In the genomic region with DNA sequence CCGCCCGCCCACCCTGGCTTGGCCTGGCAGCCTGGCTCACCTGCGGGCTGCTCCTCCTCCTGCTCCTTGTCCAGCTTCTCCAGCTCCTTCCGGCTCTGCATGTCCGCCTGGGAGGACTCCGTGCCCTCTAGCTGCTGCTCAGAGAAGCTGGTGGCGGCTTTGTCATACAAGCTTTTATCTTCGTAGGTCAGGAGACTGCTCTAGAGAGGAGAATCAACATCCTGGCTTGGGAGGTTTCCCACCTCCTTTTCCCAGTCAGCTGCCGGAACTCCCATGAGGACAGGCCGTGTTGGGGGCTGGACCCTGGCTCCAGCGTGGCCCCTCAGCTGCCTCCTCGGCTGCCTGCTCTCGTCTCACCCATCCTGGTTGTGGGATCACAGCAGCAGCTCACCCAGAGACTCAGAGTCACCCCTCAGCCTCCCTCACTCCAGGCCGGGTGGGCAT, we compare ENCODE assay signal across 27 cellular contexts. TPM values are rescaled to one million over a fixed set of nuclear protein-coding genes. Genes with fewer than 3 reads are reported as not detected.
"Had no signal": no experiment of that assay in that cellular context is flagged by ENCODE, and none has a peak within 500 bp of the region (broad histone marks: within the 10 kb centered on the region; RNA-seq: fewer than 3 reads in every experiment).

No MANE protein-coding gene starts in this region.

- H3K9ac ChIP-seq: parathyroid adenoma had no signal

- H3K4me3 ChIP-seq: esophagus muscularis mucosa, psoas muscle, smooth muscle cell, stomach, thyroid gland, upper lobe of left lung had no signal

- H3K4me2 ChIP-seq: smooth muscle cell had no signal

- H2AFZ ChIP-seq: parathyroid adenoma had no signal

- H3K4me1 Mint-ChIP-seq: neural crest cell; stimulated activated naive B cell treated with anti-CD40 and anti-IgM and Interleukin-4, amounts not matched to agents 10 μg/mL and 1 μg/mL and 100 μg/mL, for 72 hours had no signal

- H3K27ac Mint-ChIP-seq: activated naive CD4-positive, alpha-beta T cell treated with anti-CD3 and anti-CD28 coated beads, Interleukin-2, amount 50 U/mL, for 24 hours; activated naive CD8-positive, alpha-beta T cell treated with anti-CD3 and anti-CD28 coated beads, Interleukin-2, amount 50 U/mL, for 24 hours; activated T-helper 2 cell treated with anti-CD3 and anti-CD28 coated beads, Interferon-gamma antibody, Interleukin-2, Interleukin-4, amounts not matched to agents 10 μg/mL and 5 μg/mL and 100 μg/mL, durations not matched to agents 14 hours and 24 hours and 36 hours; naive thymus-derived CD4-positive, alpha-beta T cell; stimulated activated naive B cell treated with anti-CD40 and anti-IgM and Interleukin-4, amounts not matched to agents 10 μg/mL and 1 μg/mL and 100 μg/mL, for 72 hours had no signal

- H3K36me3 ChIP-seq: esophagus muscularis mucosa, stomach, thyroid gland, upper lobe of left lung had no signal

- H3K36me3 Mint-ChIP-seq: activated naive CD4-positive, alpha-beta T cell treated with anti-CD3 and anti-CD28 coated beads, Interleukin-2, amount 50 U/mL, for 24 hours had no signal

- H3K4me1 ChIP-seq: parathyroid adenoma, psoas muscle had no signal

- H3K27me3 ChIP-seq: thyroid gland, upper lobe of left lung had no signal

- H3K79me2 ChIP-seq: parathyroid adenoma had no signal

- H3K27ac ChIP-seq: esophagus muscularis mucosa, parathyroid adenoma, psoas muscle, stomach, thyroid gland, upper lobe of left lung had no signal

- H3K4me3 Mint-ChIP-seq: activated CD8-positive, alpha-beta T cell treated with anti-CD3 and anti-CD28 coated beads for 36 hours; activated naive CD4-positive, alpha-beta T cell treated with anti-CD3 and anti-CD28 coated beads, Interleukin-2, amount 50 U/mL, for 24 hours; activated T-cell treated with anti-CD3 and anti-CD28 coated beads, Interleukin-2, amount 50 U/mL, for 4 hours; naive thymus-derived CD4-positive, alpha-beta T cell; neural crest cell; stimulated activated naive B cell treated with anti-CD40 and anti-IgM and Interleukin-4, amounts not matched to agents 10 μg/mL and 1 μg/mL and 100 μg/mL, for 72 hours had no signal

- DNase-seq: activated CD4-positive, alpha-beta T cell treated with anti-CD3 and anti-CD28 coated beads for 1 hour; activated CD4-positive, alpha-beta T cell treated with anti-CD3 and anti-CD28 coated beads, Interleukin-2, amount 50 U/mL, for 1 hour; activated CD8-positive, alpha-beta T cell treated with anti-CD3 and anti-CD28 coated beads for 36 hours; activated naive CD8-positive, alpha-beta T cell treated with anti-CD3 and anti-CD28 coated beads, Interleukin-2, amount 50 U/mL, for 24 hours; activated T-cell treated with anti-CD3 and anti-CD28 coated beads, Interleukin-2, amount 50 U/mL, for 4 hours; amygdala; caudate nucleus; foreskin melanocyte; naive thymus-derived CD4-positive, alpha-beta T cell; occipital lobe; psoas muscle; stimulated activated CD4-positive, alpha-beta T cell treated with anti-CD3 and anti-CD28 coated beads, Interleukin-1b, Interleukin-23, amount 100 ng/mL, for 48 hours; stimulated activated CD4-positive, alpha-beta T cell treated with anti-CD3 and anti-CD28 coated beads, Interleukin-4, amount 100 ng/mL, for 4 hours; stimulated activated CD8-positive, alpha-beta memory T cell treated with anti-CD3 and anti-CD28 coated beads, Interleukin-4, amount 100 ng/mL, for 48 hours; stimulated activated naive B cell treated with anti-CD40 and anti-IgM and Interleukin-4, amounts not matched to agents 10 μg/mL and 1 μg/mL and 100 μg/mL, for 72 hours; stomach; T-helper 2 cell; thyroid gland had no signal

- H3K9me3 ChIP-seq: esophagus muscularis mucosa, psoas muscle, stomach, thyroid gland, upper lobe of left lung had no signal

- H3K9me3 Mint-ChIP-seq: neural crest cell had no signal

- ATAC-seq: activated CD8-positive, alpha-beta T cell treated with anti-CD3 and anti-CD28 coated beads for 36 hours; activated naive CD8-positive, alpha-beta T cell treated with anti-CD3 and anti-CD28 coated beads, Interleukin-2, amount 50 U/mL, for 24 hours; activated T-cell treated with anti-CD3 and anti-CD28 coated beads, Interleukin-2, amount 50 U/mL, for 4 hours; left ventricle myocardium superior; naive thymus-derived CD4-positive, alpha-beta T cell; psoas muscle; stimulated activated naive B cell treated with anti-CD40 and anti-IgM and Interleukin-4, amounts not matched to agents 10 μg/mL and 1 μg/mL and 100 μg/mL, for 72 hours had no signal

RNA-seq across cellular contexts. Expression of a gene that starts 36.6 kb away (rescaled TPM):
- total RNA-seq: thyroid gland had no signal

RNA-seq across cellular contexts. Expression of a gene that starts 40.6 kb away (rescaled TPM):
- total RNA-seq: esophagus muscularis mucosa, left ventricle myocardium superior, lung microvascular endothelial cell, occipital lobe, stomach had no signal

RNA-seq across cellular contexts. Expression of a gene that starts 47.9 kb away (rescaled TPM):
- total RNA-seq: activated T-cell treated with anti-CD3 and anti-CD28 coated beads, Interleukin-2, amount 50 U/mL, for 4 hours; activated T-helper 2 cell treated with anti-CD3 and anti-CD28 coated beads, Interferon-gamma antibody, Interleukin-2, Interleukin-4, amounts not matched to agents 10 μg/mL and 5 μg/mL and 100 μg/mL, durations not matched to agents 14 hours and 24 hours and 36 hours; esophagus muscularis mucosa; left ventricle myocardium superior; lung microvascular endothelial cell; naive thymus-derived CD4-positive, alpha-beta T cell; psoas muscle; smooth muscle cell had no signal
